14 cellular contexts compared by ENCODE assay signal in genomic region chr7:45653209-45653907, GRCh38.
DNase-seq lines count a peak whose midpoint lies in the region; TF ChIP-seq lines count a peak whose summit lies in the region.
"Had no signal": no experiment of that assay in that cellular context is flagged by ENCODE, and none has a peak within 500 bp of the region (broad histone marks: within the 10 kb centered on the region; RNA-seq: fewer than 3 reads in every experiment).

No MANE protein-coding gene starts in this region.

- no peaks in the 10 kb centered on the region for H3K79me2 ChIP-seq in osteoblast (ENCODE audit: insufficient read depth, low read length)

- H3K36me3 ChIP-seq in vagina, result no peaks in the 10 kb centered on the region
- H3K36me3 ChIP-seq in osteoblast (ENCODE audit: insufficient read depth, low read length), result no peaks in the 10 kb centered on the region
- H3K36me3 ChIP-seq: BLaER1 had no signal

- intact Hi-C loops in vagina (cut with DNase I), result no loop called here

- TF ChIP-seq POLR2A in vagina (IDR thresholded peaks at IDR 0.05), result no peak

- DNase-seq in AG20443 (ENCODE audit: low spot score) (peak; percentile 2), Daoy (ENCODE audit: low read depth) (peak; percentile 2), islet precursor cell (peak; percentile 37), vagina (ENCODE audit: extremely low spot score in 2 of 2) (peak; percentile 74 to 90), osteoblast (ENCODE audit: insufficient read length, low spot score, missing footprints) (no peak)
- no peak for DNase-seq in activated CD4-positive, CD25-positive, alpha-beta regulatory T cell treated with anti-CD3 and anti-CD28 coated beads, Interleukin-2, amount 50 U/mL, for 72 hours
- DNase-seq: AML-193; Caco-2; CD8-positive, alpha-beta memory T cell; DMS53 had no signal

- no peaks in the 10 kb centered on the region for H4K20me1 ChIP-seq in osteoblast (ENCODE audit: insufficient read depth, low read length)
- H4K20me1 ChIP-seq: BLaER1 had no signal

- no peak overlapping the region for H3K4me3 ChIP-seq in vagina
- no peak overlapping the region for H3K4me3 ChIP-seq in osteoblast (ENCODE audit: insufficient read depth, low read length)
- H3K4me3 ChIP-seq: A549, BLaER1, GM12878, K562 had no signal

- no peaks in the 10 kb centered on the region for H3K27me3 ChIP-seq in vagina
- peaks cover 2% of the 10 kb centered on the region for H3K27me3 ChIP-seq in osteoblast (ENCODE audit: insufficient read depth, low read length)
- H3K27me3 ChIP-seq: BLaER1 had no signal

- H2AFZ ChIP-seq in osteoblast (ENCODE audit: low read length), result no peak overlapping the region

- H3K27ac ChIP-seq in vagina (no peak overlapping the region), osteoblast (ENCODE audit: low read depth, low read length) (no peak overlapping the region)
- H3K27ac ChIP-seq: A549, BLaER1 had no signal

- H3K9me3 ChIP-seq in vagina, result no peaks in the 10 kb centered on the region
- no peaks in the 10 kb centered on the region for H3K9me3 ChIP-seq in osteoblast (ENCODE audit: low read depth, low read length)
- H3K9me3 ChIP-seq: A549, BLaER1, Caco-2 had no signal

- H3K4me1 ChIP-seq in vagina (no peaks in the 10 kb centered on the region), osteoblast (ENCODE audit: insufficient read depth, low read length) (no peaks in the 10 kb centered on the region)
- H3K4me1 ChIP-seq: A549 had no signal

- no peak overlapping the region for H3K4me2 ChIP-seq in osteoblast (ENCODE audit: insufficient read depth, low read length)
- H3K4me2 ChIP-seq: A549, BLaER1 had no signal

- TF ChIP-seq CTCF in vagina (IDR thresholded peaks at IDR 0.05) (no peak), osteoblast (IDR thresholded peaks at IDR 0.05; ENCODE audit: extremely low read depth, low read depth, low read length) (no peak)

Comparison
In these comparisons a context has a peak if more than half of its experiments do, and no peak if none do; other contexts are left out.
1. DNase-seq: peak in AG20443 (single experiment), Daoy (single experiment), islet precursor cell (single experiment) and vagina (2 of 2); none in osteoblast (single experiment) and activated CD4-positive, CD25-positive, alpha-beta regulatory T cell treated with anti-CD3 and anti-CD28 coated beads, Interleukin-2, amount 50 U/mL, for 72 hours (single experiment).